In genomic region chr7:129283938-129284337, GRCh38 we compare ENCODE assay signal across 31 cellular contexts.
"Had no signal": no experiment of that assay in that cellular context is flagged by ENCODE, and none has a peak within 500 bp of the region (broad histone marks: within the 10 kb centered on the region; RNA-seq: fewer than 3 reads in every experiment).

No MANE protein-coding gene starts in this region.

- H3K4me3 ChIP-seq: PC-9 had no signal

- H3K27me3 ChIP-seq: brain microvascular endothelial cell had no signal

- H3K27me3 Mint-ChIP-seq: activated CD4-positive, alpha-beta T cell treated with anti-CD3 and anti-CD28 coated beads, Interleukin-2, amount 10 ng/mL, durations not matched to agents 24 days and 14 days; activated naive CD8-positive, alpha-beta T cell; activated naive CD8-positive, alpha-beta T cell treated with anti-CD3 and anti-CD28 coated beads, Interleukin-2, amount 50 U/mL, for 24 hours had no signal

- H3K27ac ChIP-seq: brain microvascular endothelial cell, PC-9, WERI-Rb-1 had no signal

- H3K9me3 Mint-ChIP-seq: activated CD4-positive, alpha-beta T cell treated with anti-CD3 and anti-CD28 coated beads, Interleukin-2, amount 10 ng/mL, durations not matched to agents 24 days and 14 days; activated naive CD4-positive, alpha-beta T cell treated with anti-CD3 and anti-CD28 coated beads for 36 hours; activated naive CD8-positive, alpha-beta T cell treated with anti-CD3 and anti-CD28 coated beads, Interleukin-2, amount 50 U/mL, for 24 hours; activated T-cell treated with anti-CD3 and anti-CD28 coated beads, Interleukin-2, amount 50 U/mL, for 4 hours; activated T-helper 1 cell treated with anti-CD3 and anti-CD28 coated beads, Interleukin-12 subunit alpha, Interleukin-12 subunit beta, Interleukin-2, Interleukin-4 antibody, amounts not matched to agents 30 ng/mL and 10 ng/mL and 1 ng/mL, durations not matched to agents 14 hours and 24 hours and 36 hours had no signal

- H3K36me3 ChIP-seq: brain microvascular endothelial cell, WERI-Rb-1 had no signal

- DNase-seq: activated CD4-positive, alpha-beta T cell treated with anti-CD3 and anti-CD28 coated beads, Interleukin-2, amount 10 ng/mL, durations not matched to agents 24 days and 14 days; activated CD4-positive, alpha-beta T cell treated with anti-CD3 and anti-CD28 coated beads, Interleukin-2, amount 50 U/mL, for 48 hours; activated CD8-positive, alpha-beta memory T cell treated with anti-CD3 and anti-CD28 coated beads, Interleukin-2, amount 50 U/mL, for 4 hours; activated gamma-delta T cell treated with Interleukin-2 at 50 U/mL for 16 hours; activated naive CD4-positive, alpha-beta T cell treated with anti-CD3 and anti-CD28 coated beads for 36 hours; activated naive CD8-positive, alpha-beta T cell treated with anti-CD3 and anti-CD28 coated beads, Interleukin-2, amount 50 U/mL, for 24 hours; activated T-cell treated with anti-CD3 and anti-CD28 coated beads for 4 hours; activated T-cell treated with anti-CD3 and anti-CD28 coated beads, Interleukin-2, amount 50 U/mL, for 4 hours; anterior cingulate cortex; brain microvascular endothelial cell; central memory CD4-positive, alpha-beta T cell; NCI-H1092 treated with DMSO at 0.1 percent for 48 hours; NCI-H1417; NCI-H146; NCI-H187; NCI-H2029 treated with DMSO at 0.1 percent for 48 hours; NCI-H2107; NCI-H2171; NCI-H510A; NCI-H526; NCI-H748 treated with DMSO at 0.1 percent for 48 hours; NK-92 treated with Interleukin-12 subunit alpha and Interleukin-12 subunit beta, amount 100 ng/mL, for 24 hours; PC-9; Right ventricle myocardium superior; SW 1271; T-helper 1 cell; T-helper 2 cell; T-helper 9 cell; WERI-Rb-1 had no signal

- ATAC-seq: activated naive CD8-positive, alpha-beta T cell treated with anti-CD3 and anti-CD28 coated beads, Interleukin-2, amount 50 U/mL, for 24 hours; activated T-cell treated with anti-CD3 and anti-CD28 coated beads, Interleukin-2, amount 50 U/mL, for 4 hours had no signal

- H3K4me3 Mint-ChIP-seq: activated CD4-positive, alpha-beta T cell treated with anti-CD3 and anti-CD28 coated beads, Interleukin-2, amount 10 ng/mL, durations not matched to agents 24 days and 14 days; activated naive CD4-positive, alpha-beta T cell treated with anti-CD3 and anti-CD28 coated beads for 36 hours; activated naive CD8-positive, alpha-beta T cell; activated naive CD8-positive, alpha-beta T cell treated with anti-CD3 and anti-CD28 coated beads, Interleukin-2, amount 50 U/mL, for 24 hours; activated T-cell treated with anti-CD3 and anti-CD28 coated beads, Interleukin-2, amount 50 U/mL, for 4 hours; activated T-helper 1 cell treated with anti-CD3 and anti-CD28 coated beads, Interleukin-12 subunit alpha, Interleukin-12 subunit beta, Interleukin-2, Interleukin-4 antibody, amounts not matched to agents 30 ng/mL and 10 ng/mL and 1 ng/mL, durations not matched to agents 14 hours and 24 hours and 36 hours had no signal

- H3K27ac Mint-ChIP-seq: activated CD4-positive, alpha-beta T cell treated with anti-CD3 and anti-CD28 coated beads, Interleukin-2, amount 10 ng/mL, durations not matched to agents 24 days and 14 days; activated naive CD4-positive, alpha-beta T cell treated with anti-CD3 and anti-CD28 coated beads for 36 hours; activated naive CD8-positive, alpha-beta T cell; activated naive CD8-positive, alpha-beta T cell treated with anti-CD3 and anti-CD28 coated beads, Interleukin-2, amount 50 U/mL, for 24 hours; activated T-helper 1 cell treated with anti-CD3 and anti-CD28 coated beads, Interleukin-12 subunit alpha, Interleukin-12 subunit beta, Interleukin-2, Interleukin-4 antibody, amounts not matched to agents 30 ng/mL and 10 ng/mL and 1 ng/mL, durations not matched to agents 14 hours and 24 hours and 36 hours had no signal
